ENCODE assay signal across 2 cellular contexts in the genomic region with DNA sequence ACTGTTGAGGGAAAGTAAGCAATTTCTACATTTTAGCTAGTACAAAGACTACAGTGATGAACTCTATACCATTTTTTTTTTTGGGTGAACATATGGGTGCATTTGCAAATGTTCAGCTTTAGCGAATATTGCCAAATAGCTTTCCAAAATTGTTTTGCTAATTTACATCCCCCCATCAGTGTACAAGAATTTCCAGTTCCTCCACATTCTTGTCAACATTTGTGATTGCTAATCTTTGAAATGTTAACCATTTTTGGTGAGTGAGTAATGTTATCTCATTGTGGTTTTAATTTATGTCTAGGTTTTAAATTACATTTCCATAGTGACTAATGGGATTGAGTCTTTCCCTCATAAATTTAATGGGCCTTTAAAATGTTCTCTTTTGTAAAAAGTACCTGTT.
TF ChIP-seq lines count a peak whose summit lies in the region.

No MANE protein-coding gene starts in this region.

TF ChIP-seq in HEK293T, 16 proteins besides CTCF, POLR2A, EP300 and RAD21 (continued from another document):
- TF ChIP-seq, protein P1, sequence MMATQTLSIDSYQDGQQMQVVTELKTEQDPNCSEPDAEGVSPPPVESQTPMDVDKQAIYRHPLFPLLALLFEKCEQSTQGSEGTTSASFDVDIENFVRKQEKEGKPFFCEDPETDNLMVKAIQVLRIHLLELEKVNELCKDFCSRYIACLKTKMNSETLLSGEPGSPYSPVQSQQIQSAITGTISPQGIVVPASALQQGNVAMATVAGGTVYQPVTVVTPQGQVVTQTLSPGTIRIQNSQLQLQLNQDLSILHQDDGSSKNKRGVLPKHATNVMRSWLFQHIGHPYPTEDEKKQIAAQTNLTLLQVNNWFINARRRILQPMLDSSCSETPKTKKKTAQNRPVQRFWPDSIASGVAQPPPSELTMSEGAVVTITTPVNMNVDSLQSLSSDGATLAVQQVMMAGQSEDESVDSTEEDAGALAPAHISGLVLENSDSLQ (IDR thresholded peaks at IDR 0.05) = peak; percentile 36; the same call in 1 of the 2 replicates
TF ChIP-seq in HEK293T: peak in this region for 1.

TF ChIP-seq in HepG2, 621 proteins besides CTCF, POLR2A, EP300 and RAD21 (continued from another document):
- TF ChIP-seq TCF7L2 (IDR thresholded peaks at IDR 0.05; ENCODE audit: low read depth, low read length) (no peak), YY1 (IDR thresholded peaks at IDR 0.05; ENCODE audit: insufficient read depth, insufficient replicate concordance, low read depth, low read length) (no peak), ZNF343 (CRISPR knock-in tag; IDR thresholded peaks at IDR 0.05) (no peak), TMF1 (CRISPR knock-in tag; IDR thresholded peaks at IDR 0.05; ENCODE audit: low read depth) (no peak), HCFC1 (IDR thresholded peaks at IDR 0.05; ENCODE audit: low read depth, low read length) (no peak), PITX1 (CRISPR knock-in tag; IDR thresholded peaks at IDR 0.05) (no peak), ZNF337 (CRISPR knock-in tag; IDR thresholded peaks at IDR 0.05; ENCODE audit: borderline replicate concordance, low read depth) (no peak), HDAC1 (CRISPR knock-in tag; IDR thresholded peaks at IDR 0.05) (no peak), ZNF263 (CRISPR knock-in tag; IDR thresholded peaks at IDR 0.05) (no peak), ZNF251 (CRISPR knock-in tag; IDR thresholded peaks at IDR 0.05) (no peak), PCBP2 (optimal IDR thresholded peaks at IDR 0.05; ENCODE audit: low read depth, low read length, poor library complexity, severe bottlenecking) (no peak), FOXC1 (CRISPR knock-in tag; IDR thresholded peaks at IDR 0.05; ENCODE audit: borderline replicate concordance) (no peak), PAX8 (CRISPR knock-in tag; IDR thresholded peaks at IDR 0.05; ENCODE audit: borderline replicate concordance) (no peak)
- TF ChIP-seq, protein P2, sequence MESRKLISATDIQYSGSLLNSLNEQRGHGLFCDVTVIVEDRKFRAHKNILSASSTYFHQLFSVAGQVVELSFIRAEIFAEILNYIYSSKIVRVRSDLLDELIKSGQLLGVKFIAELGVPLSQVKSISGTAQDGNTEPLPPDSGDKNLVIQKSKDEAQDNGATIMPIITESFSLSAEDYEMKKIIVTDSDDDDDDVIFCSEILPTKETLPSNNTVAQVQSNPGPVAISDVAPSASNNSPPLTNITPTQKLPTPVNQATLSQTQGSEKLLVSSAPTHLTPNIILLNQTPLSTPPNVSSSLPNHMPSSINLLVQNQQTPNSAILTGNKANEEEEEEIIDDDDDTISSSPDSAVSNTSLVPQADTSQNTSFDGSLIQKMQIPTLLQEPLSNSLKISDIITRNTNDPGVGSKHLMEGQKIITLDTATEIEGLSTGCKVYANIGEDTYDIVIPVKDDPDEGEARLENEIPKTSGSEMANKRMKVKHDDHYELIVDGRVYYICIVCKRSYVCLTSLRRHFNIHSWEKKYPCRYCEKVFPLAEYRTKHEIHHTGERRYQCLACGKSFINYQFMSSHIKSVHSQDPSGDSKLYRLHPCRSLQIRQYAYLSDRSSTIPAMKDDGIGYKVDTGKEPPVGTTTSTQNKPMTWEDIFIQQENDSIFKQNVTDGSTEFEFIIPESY (CRISPR knock-in tag; IDR thresholded peaks at IDR 0.05) = no peak
- TF ChIP-seq, protein P3, sequence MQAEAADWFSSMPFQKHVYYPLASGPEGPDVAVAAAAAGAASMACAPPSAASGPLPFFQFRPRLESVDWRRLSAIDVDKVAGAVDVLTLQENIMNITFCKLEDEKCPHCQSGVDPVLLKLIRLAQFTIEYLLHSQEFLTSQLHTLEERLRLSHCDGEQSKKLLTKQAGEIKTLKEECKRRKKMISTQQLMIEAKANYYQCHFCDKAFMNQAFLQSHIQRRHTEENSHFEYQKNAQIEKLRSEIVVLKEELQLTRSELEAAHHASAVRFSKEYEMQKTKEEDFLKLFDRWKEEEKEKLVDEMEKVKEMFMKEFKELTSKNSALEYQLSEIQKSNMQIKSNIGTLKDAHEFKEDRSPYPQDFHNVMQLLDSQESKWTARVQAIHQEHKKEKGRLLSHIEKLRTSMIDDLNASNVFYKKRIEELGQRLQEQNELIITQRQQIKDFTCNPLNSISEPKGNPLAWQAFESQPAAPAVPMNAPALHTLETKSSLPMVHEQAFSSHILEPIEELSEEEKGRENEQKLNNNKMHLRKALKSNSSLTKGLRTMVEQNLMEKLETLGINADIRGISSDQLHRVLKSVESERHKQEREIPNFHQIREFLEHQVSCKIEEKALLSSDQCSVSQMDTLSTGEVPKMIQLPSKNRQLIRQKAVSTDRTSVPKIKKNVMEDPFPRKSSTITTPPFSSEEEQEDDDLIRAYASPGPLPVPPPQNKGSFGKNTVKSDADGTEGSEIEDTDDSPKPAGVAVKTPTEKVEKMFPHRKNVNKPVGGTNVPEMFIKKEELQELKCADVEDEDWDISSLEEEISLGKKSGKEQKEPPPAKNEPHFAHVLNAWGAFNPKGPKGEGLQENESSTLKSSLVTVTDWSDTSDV (CRISPR knock-in tag; IDR thresholded peaks at IDR 0.05) = no peak
- TF ChIP-seq, protein P4, sequence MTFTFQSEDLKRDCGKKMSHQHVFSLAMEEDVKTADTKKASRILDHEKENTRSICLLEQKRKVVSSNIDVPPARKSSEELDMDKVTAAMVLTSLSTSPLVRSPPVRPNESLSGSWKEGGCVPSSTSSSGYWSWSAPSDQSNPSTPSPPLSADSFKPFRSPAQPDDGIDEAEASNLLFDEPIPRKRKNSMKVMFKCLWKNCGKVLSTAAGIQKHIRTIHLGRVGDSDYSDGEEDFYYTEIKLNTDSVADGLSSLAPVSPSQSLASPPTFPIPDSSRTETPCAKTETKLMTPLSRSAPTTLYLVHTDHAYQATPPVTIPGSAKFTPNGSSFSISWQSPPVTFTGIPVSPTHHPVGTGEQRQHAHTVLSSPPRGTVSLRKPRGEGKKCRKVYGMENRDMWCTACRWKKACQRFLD (CRISPR knock-in tag; IDR thresholded peaks at IDR 0.05; ENCODE audit: borderline replicate concordance) = no peak
- TF ChIP-seq, protein P5, sequence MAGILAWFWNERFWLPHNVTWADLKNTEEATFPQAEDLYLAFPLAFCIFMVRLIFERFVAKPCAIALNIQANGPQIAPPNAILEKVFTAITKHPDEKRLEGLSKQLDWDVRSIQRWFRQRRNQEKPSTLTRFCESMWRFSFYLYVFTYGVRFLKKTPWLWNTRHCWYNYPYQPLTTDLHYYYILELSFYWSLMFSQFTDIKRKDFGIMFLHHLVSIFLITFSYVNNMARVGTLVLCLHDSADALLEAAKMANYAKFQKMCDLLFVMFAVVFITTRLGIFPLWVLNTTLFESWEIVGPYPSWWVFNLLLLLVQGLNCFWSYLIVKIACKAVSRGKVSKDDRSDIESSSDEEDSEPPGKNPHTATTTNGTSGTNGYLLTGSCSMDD (CRISPR knock-in tag; IDR thresholded peaks at IDR 0.05) = no peak
